In genomic region chr1:158932171-158932570, GRCh38 we compare ENCODE assay signal across 17 cellular contexts. TPM values are rescaled to one million over a fixed set of nuclear protein-coding genes. Genes with fewer than 3 reads are reported as not detected.
DNase-seq lines count a peak whose midpoint lies in the region; ATAC-seq, FAIRE-seq and TF ChIP-seq lines count a peak whose summit lies in the region.
"Had no signal": no experiment of that assay in that cellular context is flagged by ENCODE, and none has a peak within 500 bp of the region (broad histone marks: within the 10 kb centered on the region; RNA-seq: fewer than 3 reads in every experiment).

No MANE protein-coding gene starts in this region.

- H3K27me3 Mint-ChIP-seq in activated naive CD8-positive, alpha-beta T cell treated with anti-CD3 and anti-CD28 coated beads, Interleukin-2, amount 50 U/mL, for 24 hours: peaks cover 6% of the 10 kb centered on the region
- no peaks in the 10 kb centered on the region for H3K27me3 Mint-ChIP-seq in natural killer cell treated with Interleukin-12 subunit alpha and Interleukin-12 subunit beta and Interleukin-15 and Interleukin-18, amount 100 ng/mL, for 72 hours

- DNase-seq in GM12891 (ENCODE audit: insufficient read length, low spot score) (no peak), NAMALWA (ENCODE audit: low spot score) (peak; percentile 41), amygdala (lab: John Stamatoyannopoulos, UW) (no peak), COR-L47 (lab: John Stamatoyannopoulos, UW) (no peak), DMS153 treated with DMSO at 0.1 percent for 48 hours (lab: John Stamatoyannopoulos, UW; ENCODE audit: unreplicated experiment) (no peak)
- DNase-seq in activated naive CD8-positive, alpha-beta T cell treated with anti-CD3 and anti-CD28 coated beads, Interleukin-2, amount 50 U/mL, for 24 hours: no peak
- no peak for DNase-seq in natural killer cell treated with Interleukin-12 subunit alpha and Interleukin-12 subunit beta and Interleukin-15 and Interleukin-18, amount 100 ng/mL, for 72 hours (ENCODE audit: low spot score)
- DNase-seq: effector CD8-positive, alpha-beta T cell; foreskin fibroblast; KG1; NCI-H1694; NCI-H526 treated with DMSO at 0.1 percent for 48 hours; T-helper 9 cell had no signal

- peaks cover 33% of the 10 kb centered on the region for H3K4me1 Mint-ChIP-seq in activated naive CD8-positive, alpha-beta T cell treated with anti-CD3 and anti-CD28 coated beads, Interleukin-2, amount 50 U/mL, for 24 hours
- H3K4me1 Mint-ChIP-seq in natural killer cell treated with Interleukin-12 subunit alpha and Interleukin-12 subunit beta and Interleukin-15 and Interleukin-18, amount 100 ng/mL, for 72 hours (ENCODE audit: low read depth in 2 of 2): peaks cover 37 to 55% of the 10 kb centered on the region in 2 donors
- H3K4me1 Mint-ChIP-seq: brain, GM23338 had no signal

- TF ChIP-seq POLR2A in GM12891 (IDR thresholded peaks at IDR 0.05; ENCODE audit: low read depth, low read length): no peak

- peaks cover 4% of the 10 kb centered on the region for H3K9me3 Mint-ChIP-seq in activated naive CD8-positive, alpha-beta T cell treated with anti-CD3 and anti-CD28 coated beads, Interleukin-2, amount 50 U/mL, for 24 hours
- H3K9me3 Mint-ChIP-seq in natural killer cell treated with Interleukin-12 subunit alpha and Interleukin-12 subunit beta and Interleukin-15 and Interleukin-18, amount 100 ng/mL, for 72 hours: no peaks in the 10 kb centered on the region

- H3K27ac Mint-ChIP-seq in activated naive CD8-positive, alpha-beta T cell treated with anti-CD3 and anti-CD28 coated beads, Interleukin-2, amount 50 U/mL, for 24 hours: peak overlapping the region; percentile 78
- H3K27ac Mint-ChIP-seq in natural killer cell treated with Interleukin-12 subunit alpha and Interleukin-12 subunit beta and Interleukin-15 and Interleukin-18, amount 100 ng/mL, for 72 hours: peak overlapping the region; percentile 90 to 92
- H3K27ac Mint-ChIP-seq: brain, GM23338 had no signal

- H3K4me3 Mint-ChIP-seq in activated naive CD8-positive, alpha-beta T cell treated with anti-CD3 and anti-CD28 coated beads, Interleukin-2, amount 50 U/mL, for 24 hours: peak overlapping the region; percentile 82
- H3K4me3 Mint-ChIP-seq in natural killer cell treated with Interleukin-12 subunit alpha and Interleukin-12 subunit beta and Interleukin-15 and Interleukin-18, amount 100 ng/mL, for 72 hours: peak overlapping the region; percentile 98
- H3K4me3 Mint-ChIP-seq: brain, GM23338 had no signal

- ATAC-seq in activated naive CD8-positive, alpha-beta T cell treated with anti-CD3 and anti-CD28 coated beads, Interleukin-2, amount 50 U/mL, for 24 hours: peak; percentile 52
- ATAC-seq in natural killer cell treated with Interleukin-12 subunit alpha and Interleukin-12 subunit beta and Interleukin-15 and Interleukin-18, amount 100 ng/mL, for 72 hours: peak; percentile 73 to 82
- ATAC-seq in GM19023 (IDR thresholded peaks at IDR 0.05; ENCODE audit: unreplicated experiment): no peak
- ATAC-seq: GM23338 had no signal

- FAIRE-seq in GM12891 (lab: Jason Lieb, UNC): peak; percentile 61

- H3K36me3 Mint-ChIP-seq in activated naive CD8-positive, alpha-beta T cell treated with anti-CD3 and anti-CD28 coated beads, Interleukin-2, amount 50 U/mL, for 24 hours (ENCODE audit: low read depth): peaks cover 2% of the 10 kb centered on the region
- peaks cover 38% of the 10 kb centered on the region for H3K36me3 Mint-ChIP-seq in natural killer cell treated with Interleukin-12 subunit alpha and Interleukin-12 subunit beta and Interleukin-15 and Interleukin-18, amount 100 ng/mL, for 72 hours
- H3K36me3 Mint-ChIP-seq: brain had no signal

TF ChIP-seq in GM12891, 5 proteins besides CTCF, POLR2A, EP300 and RAD21:
- TF ChIP-seq POLR2AphosphoS5 (IDR thresholded peaks at IDR 0.05; ENCODE audit: low read depth, low read length) (no peak), PAX5 (IDR thresholded peaks at IDR 0.05; ENCODE audit: insufficient read depth, low read length, severe bottlenecking) (no peak), POU2F2 (IDR thresholded peaks at IDR 0.05; ENCODE audit: low read depth, low read length) (no peak), TAF1 (IDR thresholded peaks at IDR 0.05; ENCODE audit: low read depth, low read length) (no peak), SPI1 (IDR thresholded peaks at IDR 0.05; ENCODE audit: low read depth, low read length) (no peak)

RNA-seq across cellular contexts. Expression of gene PYHIN1, which starts 0.8 kb away (rescaled TPM):
- 1.2 TPM for polyA plus RNA-seq in GM12891 (2012; ENCODE audit: low read depth, missing spikeins)
- 10 to 100 TPM; 47.7 to 64.7 TPM for total RNA-seq in natural killer cell treated with Interleukin-12 subunit alpha and Interleukin-12 subunit beta and Interleukin-15 and Interleukin-18, amount 100 ng/mL, for 72 hours
- total RNA-seq: G401, GM23338 had no signal
- polyA plus RNA-seq: GM23338 had no signal
